In the genomic region with DNA sequence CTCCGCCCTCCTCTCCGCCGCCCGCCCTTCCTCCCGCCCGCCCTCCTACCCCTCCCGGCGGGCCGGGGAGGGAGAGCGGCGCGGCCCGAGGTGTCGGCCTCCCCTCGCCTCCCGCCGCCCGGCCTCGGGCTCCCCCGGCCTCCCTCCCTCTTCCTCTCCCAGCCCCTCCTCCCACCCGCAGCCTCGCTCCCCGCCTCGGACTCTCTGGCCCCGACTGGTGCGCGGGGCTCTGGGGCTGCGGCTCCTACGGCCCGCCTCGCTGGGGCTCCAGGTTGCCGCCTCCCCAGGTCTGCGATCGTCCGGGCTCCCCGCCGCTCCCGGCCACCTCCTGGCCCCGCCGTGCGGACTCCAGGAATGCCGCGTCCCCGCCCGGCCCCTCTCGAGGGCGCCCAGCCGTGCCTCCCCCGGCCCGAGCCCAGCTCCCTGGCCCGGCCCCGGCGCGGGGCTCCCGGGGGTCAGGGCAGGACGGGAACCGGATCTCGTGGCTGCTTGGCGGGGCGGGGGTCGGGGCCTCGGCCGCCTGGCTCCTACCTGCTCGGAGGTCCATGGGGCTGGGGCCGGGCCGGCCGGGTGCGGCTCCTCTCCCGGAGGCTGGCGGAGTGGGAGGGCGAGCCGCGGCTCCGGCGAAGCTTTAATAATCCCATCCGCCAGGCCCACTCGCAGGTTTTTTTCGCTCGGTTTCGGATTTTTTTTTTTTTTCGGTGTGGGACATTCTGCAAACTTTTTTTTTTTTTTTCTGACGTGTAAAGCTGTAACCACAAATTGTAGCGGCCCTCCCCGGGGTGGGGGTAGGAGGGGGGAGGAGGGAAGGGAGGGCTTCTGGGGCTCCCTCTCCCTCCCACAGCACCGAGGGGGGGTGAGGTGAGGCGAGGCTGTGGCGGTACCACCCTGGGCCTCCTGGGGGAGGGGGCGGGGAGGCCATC, we compare ENCODE assay signal across 8 cellular contexts. TPM values are rescaled to one million over a fixed set of nuclear protein-coding genes. Genes with fewer than 3 reads are reported as not detected.
DNase-seq lines count a peak whose midpoint lies in the region; ATAC-seq, FAIRE-seq and TF ChIP-seq lines count a peak whose summit lies in the region.

Gene CLCF1 (minus strand): TSS at position 606 of the 923 bp plus-strand sequence. CDS start 59 bp downstream, at position 547.

- H3K36me3 ChIP-seq in RWPE2 (ENCODE audit: low read depth) (no peaks in the 10 kb centered on the region), cardiac muscle cell (no peaks in the 10 kb centered on the region), prostate gland (no peaks in the 10 kb centered on the region)

- H3K4me1 Mint-ChIP-seq in activated naive CD4-positive, alpha-beta T cell treated with anti-CD3 and anti-CD28 coated beads, Interleukin-2, amount 50 U/mL, for 24 hours, result peaks cover 25% of the 10 kb centered on the region

- H3K27ac Mint-ChIP-seq in activated naive CD4-positive, alpha-beta T cell treated with anti-CD3 and anti-CD28 coated beads, Interleukin-2, amount 50 U/mL, for 24 hours, result peak within 1 kb of the TSS; percentile 85

- no peaks in the 10 kb centered on the region for H3K36me3 Mint-ChIP-seq in activated naive CD4-positive, alpha-beta T cell treated with anti-CD3 and anti-CD28 coated beads, Interleukin-2, amount 50 U/mL, for 24 hours

- peak within 1 kb of the TSS; percentile 88 for H3K4me3 Mint-ChIP-seq in activated naive CD4-positive, alpha-beta T cell treated with anti-CD3 and anti-CD28 coated beads, Interleukin-2, amount 50 U/mL, for 24 hours

- H3K4me1 ChIP-seq in RWPE2 (ENCODE audit: insufficient read depth, poor library complexity, severe bottlenecking) (peaks cover 18% of the 10 kb centered on the region), cardiac muscle cell (ENCODE audit: low read depth) (peaks cover 7% of the 10 kb centered on the region), prostate gland (replicated peaks) (peaks cover 19% of the 10 kb centered on the region)

- intact Hi-C loops in prostate gland (cut with DNase I), result no loop called here

- H3K9me3 ChIP-seq in RWPE2 (ENCODE audit: severe bottlenecking) (no peaks in the 10 kb centered on the region), cardiac muscle cell (ENCODE audit: low read depth) (no peaks in the 10 kb centered on the region), prostate gland (no peaks in the 10 kb centered on the region)

- FAIRE-seq in H54 (lab: Jason Lieb, UNC), result no peak

- H3K27me3 Mint-ChIP-seq in activated naive CD4-positive, alpha-beta T cell treated with anti-CD3 and anti-CD28 coated beads, Interleukin-2, amount 50 U/mL, for 24 hours, result peaks cover 4% of the 10 kb centered on the region

- TF ChIP-seq CTCF in AG10803 (conservative IDR thresholded peaks at IDR 0.05; ENCODE audit: low read length) (no peak), RWPE2 (IDR thresholded peaks at IDR 0.05; ENCODE audit: poor library complexity, severe bottlenecking) (no peak), cardiac muscle cell (IDR thresholded peaks at IDR 0.05; ENCODE audit: low read depth, low read length) (no peak), prostate gland (IDR thresholded peaks at IDR 0.05) (peak in 2 of 4 experiments; percentile 5 to 14)

- under 1% methylated on average over 47 of the region's 88 CpGs for WGBS in prostate gland

- peak; percentile 19 for ATAC-seq in RWPE2 (ENCODE audit: low read depth)

- H3K4me3 ChIP-seq in AG10803 (ENCODE audit: low read length), result peak within 1 kb of the TSS; percentile 73
- peak within 1 kb of the TSS; percentile 65 for H3K4me3 ChIP-seq in RWPE2 (ENCODE audit: severe bottlenecking)
- peak within 1 kb of the TSS; percentile 39 for H3K4me3 ChIP-seq in cardiac muscle cell
- H3K4me3 ChIP-seq in prostate gland, result peak within 1 kb of the TSS; percentile 70 to 81

- H3K27me3 ChIP-seq in RWPE2 (ENCODE audit: insufficient read depth, poor library complexity, severe bottlenecking), result no peaks in the 10 kb centered on the region
- peaks cover 41% of the 10 kb centered on the region for H3K27me3 ChIP-seq in cardiac muscle cell
- H3K27me3 ChIP-seq in prostate gland (replicated peaks; ENCODE audit: insufficient read depth), result no peaks in the 10 kb centered on the region

- no peaks in the 10 kb centered on the region for H3K9me3 Mint-ChIP-seq in activated naive CD4-positive, alpha-beta T cell treated with anti-CD3 and anti-CD28 coated beads, Interleukin-2, amount 50 U/mL, for 24 hours

- DNase-seq in AG10803 (ENCODE audit: low read depth) (peak; percentile 93), H54 (ENCODE audit: insufficient read length, low spot score) (peak; percentile 86), RWPE2 (ENCODE audit: low spot score) (no peak), cardiac muscle cell (ENCODE audit: low read depth in 1 of 2, low spot score in 1 of 2) (peak; percentile 67 to 88), prostate gland (ENCODE audit: low spot score) (no peak), NCI-H1436 (lab: John Stamatoyannopoulos, UW) (no peak), Ammon's horn (ENCODE audit: low spot score) (no peak)

- H3K27ac ChIP-seq in RWPE2 (ENCODE audit: poor library complexity, severe bottlenecking) (peak within 1 kb of the TSS; percentile 89), cardiac muscle cell (no peak within 1 kb of the TSS), prostate gland (peak within 1 kb of the TSS; percentile 86 to 89)

- TF ChIP-seq POLR2A in H54 (IDR thresholded peaks at IDR 0.05; ENCODE audit: low read depth, low read length), result peak; percentile 30; the same call in 1 of the 2 replicates
- no peak for TF ChIP-seq POLR2A in prostate gland (IDR thresholded peaks at IDR 0.05)

RNA-seq across cellular contexts. Expression of gene CLCF1, which starts in this region (rescaled TPM):
- total RNA-seq in cardiac muscle cell, result 1.1 and 2.4 TPM in 2 replicates
- polyA plus RNA-seq in cardiac muscle cell, result 0.09 and 0.16 TPM in 2 replicates
- 1 to 10 TPM; 2.5 to 2.6 TPM for total RNA-seq in prostate gland

Comparison
In these comparisons a context has a peak if more than half of its experiments do, and no peak if none do; other contexts are left out.
1. DNase-seq: peak in AG10803 (single experiment), H54 (single experiment) and cardiac muscle cell (2 of 2); none in RWPE2 (single experiment), prostate gland (single experiment), NCI-H1436 (single experiment) and Ammon's horn (single experiment).
2. Peak in every context shown above with its lines, with median percentiles within 50 percentile points of each other: H3K4me3 ChIP-seq.